In the genomic region with DNA sequence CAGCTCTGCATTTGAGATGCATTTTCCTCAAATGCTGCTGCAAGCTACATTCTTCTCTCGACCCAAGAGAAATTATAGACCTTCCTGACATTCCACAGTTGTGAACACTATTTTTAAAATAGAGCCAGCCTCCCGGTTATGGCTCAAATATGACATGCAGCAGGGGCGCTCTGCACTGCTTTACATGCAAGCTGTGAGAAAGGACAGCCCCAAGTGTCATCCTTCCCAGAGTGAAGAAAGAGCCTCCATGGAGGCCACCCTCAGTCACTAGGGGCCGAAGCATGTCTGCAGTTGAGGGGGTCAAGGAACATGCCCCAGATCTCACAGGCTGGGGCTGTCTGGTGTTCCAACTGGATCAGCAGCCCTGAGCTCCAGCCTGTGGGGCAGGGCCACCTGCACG, we compare ENCODE assay signal across 26 cellular contexts.
A peak's percentile ranks its signal among the peaks of the same experiment; 100 is the strongest.
DNase-seq lines count a peak whose midpoint lies in the region; ATAC-seq, FAIRE-seq and TF ChIP-seq lines count a peak whose summit lies in the region.
"Had no signal": no experiment of that assay in that cellular context is flagged by ENCODE, and none has a peak within 500 bp of the region (broad histone marks: within the 10 kb centered on the region; RNA-seq: fewer than 3 reads in every experiment).

No MANE protein-coding gene starts in this region.

- H2BK5ac ChIP-seq in H1 (ENCODE audit: low read depth, low read length), result no peak overlapping the region
- H2BK5ac ChIP-seq in neuronal stem cell (ENCODE audit: low read length), result no peak overlapping the region

- H3K23ac ChIP-seq in H1 (ENCODE audit: insufficient read length), result no peak overlapping the region
- no peak overlapping the region for H3K23ac ChIP-seq in neuronal stem cell (ENCODE audit: low read depth, low read length, poor library complexity)

- no peak overlapping the region for H3K4me2 ChIP-seq in H1 (ENCODE audit: insufficient read depth in 1 of 2, low read depth in 2 of 2, low read length in 2 of 2)
- no peak overlapping the region for H3K4me2 ChIP-seq in neuronal stem cell (ENCODE audit: insufficient read depth, low read length, poor library complexity, severe bottlenecking)

- H3K4me3 ChIP-seq in H1 (ENCODE audit: extremely low read depth in 1 of 4, insufficient read depth in 2 of 4, low read depth in 3 of 4, low read length in 4 of 4) (no peak overlapping the region), neuronal stem cell (ENCODE audit: low read length in 2 of 2) (no peak overlapping the region), aorta (ENCODE audit: low read length in 2 of 2) (no peak overlapping the region)
- H3K4me3 ChIP-seq: adrenal gland, cardiac muscle cell, lung, tibial nerve had no signal

- intact Hi-C loops in aorta (cut with DNase I), result loop anchor here in 1 of 2 donors (5.0 kb wide), 1 partner anchor 65 kb away; no protein-coding TSS in a partner anchor

- POLR2A ChIA-PET in H1 (lab: Charles Lee; ENCODE audit: partially characterized antibody), result interaction anchor here (0.8 kb wide), 1 partner anchor 12 kb away, joined by 3 read pairs; no protein-coding TSS in a partner anchor

- H3K79me2 ChIP-seq in H1 (ENCODE audit: control insufficient read depth in 1 of 2, insufficient read depth in 2 of 2, low read length in 2 of 2), result no peaks in the 10 kb centered on the region

- no peak overlapping the region for H4K91ac ChIP-seq in H1 (replicated peaks; ENCODE audit: insufficient read length, low read length)
- no peak overlapping the region for H4K91ac ChIP-seq in neuronal stem cell (ENCODE audit: low read depth, low read length, poor library complexity)

- no peak overlapping the region for H2BK20ac ChIP-seq in H1 (ENCODE audit: low read length)

- H3K4ac ChIP-seq in H1 (replicated peaks; ENCODE audit: insufficient read length, low read depth, low read length) (no peak overlapping the region), neuronal stem cell (ENCODE audit: low read length) (no peak overlapping the region)

- H3K4me1 ChIP-seq in H1 (replicated peaks in 1 of 4; ENCODE audit: control insufficient read depth in 3 of 4, insufficient read depth in 4 of 4, low read length in 3 of 4) (peaks cover 0 to 16% (median 9%) of the 10 kb centered on the region in 4 experiments; a peak in 6 of 7 replicates), neuronal stem cell (ENCODE audit: control insufficient read depth in 2 of 2, insufficient read depth in 1 of 2, low read depth in 1 of 2, low read length in 2 of 2) (peaks cover 16% of the 10 kb centered on the region in 2 donors), aorta (ENCODE audit: control insufficient read depth in 1 of 2, insufficient read depth in 2 of 2, low read length in 2 of 2) (peaks cover 0 to 11% of the 10 kb centered on the region in 2 donors)

- no peak for TF ChIP-seq POLR2A in H1 (IDR thresholded peaks at IDR 0.05; ENCODE audit: control extremely low read depth in 1 of 2, low read depth in 2 of 2, low read length in 2 of 2)

- no peak overlapping the region for H3K9ac ChIP-seq in H1 (replicated peaks in 1 of 4; ENCODE audit: extremely low read depth in 1 of 4, low read depth in 3 of 4, low read length in 3 of 4)
- H3K9ac ChIP-seq in neuronal stem cell (ENCODE audit: low read depth, low read length, poor library complexity), result no peak overlapping the region

- no peak for TF ChIP-seq CTCF in H1 (IDR thresholded peaks at IDR 0.05; ENCODE audit: control extremely low read depth in 1 of 3, insufficient read depth in 1 of 3, low read depth in 1 of 3, low read length in 3 of 3)

- H3K56ac ChIP-seq in H1 (replicated peaks; ENCODE audit: insufficient read length, low read depth, low read length), result no peak overlapping the region

- H4K8ac ChIP-seq in H1 (ENCODE audit: extremely low read depth, insufficient read depth, low read length) (no peak overlapping the region), neuronal stem cell (ENCODE audit: low read depth, low read length) (no peak overlapping the region)

- H3K23me2 ChIP-seq in H1 (ENCODE audit: low read depth, low read length), result peaks cover 10% of the 10 kb centered on the region; the same call in 1 of the 2 replicates

- no peak for TF ChIP-seq EP300 in H1 (IDR thresholded peaks at IDR 0.05; ENCODE audit: borderline replicate concordance in 1 of 2, low read depth in 2 of 2, low read length in 2 of 2)

- CTCF ChIA-PET in H1 (lab: Charles Lee; ENCODE audit: partially characterized antibody), result interaction anchor here (0.9 to 4.9 kb wide), 13 partner anchors 10 to 243 kb away, joined by 3 to 34 read pairs (median 3); no protein-coding TSS in a partner anchor

- 89% methylated on average over 5 of the region's 5 CpGs; no CpG with 5 or more reads in 1 of the 2 experiments for WGBS in H1 (ENCODE audit: extremely low coverage in 1 of 2, insufficient coverage in 1 of 2, insufficient read length in 1 of 2, insufficient replicate concordance in 2 of 2, low coverage in 1 of 2, low lambda C conversion rate in 2 of 2, missing lambda C conversion rate in 1 of 2), 2 experiments
- WGBS in neuronal stem cell (ENCODE audit: extremely low coverage in 2 of 2, insufficient read length in 2 of 2, insufficient replicate concordance in 1 of 2), 2 donors, result no CpG with 5 or more reads among the region's 5 CpGs
- WGBS in aorta, 2 donors, result 14% methylated on average over 5 of the region's 5 CpGs

- no peak overlapping the region for H2BK12ac ChIP-seq in H1 (ENCODE audit: low read depth, low read length)
- no peak overlapping the region for H2BK12ac ChIP-seq in neuronal stem cell (ENCODE audit: low read length)

- H4K5ac ChIP-seq in H1 (ENCODE audit: insufficient read length, low read depth, low read length), result no peak overlapping the region

- H4K20me1 ChIP-seq in H1 (replicated peaks in 1 of 2; ENCODE audit: control insufficient read depth in 1 of 2, insufficient read depth in 2 of 2, low read length in 2 of 2), result peaks cover 0 to 4% of the 10 kb centered on the region in 2 experiments

- H3K27ac ChIP-seq in H1 (ENCODE audit: low read depth, low read length), result no peak overlapping the region
- no peak overlapping the region for H3K27ac ChIP-seq in neuronal stem cell (replicated peaks; ENCODE audit: low read length)
- H3K27ac ChIP-seq in aorta (ENCODE audit: low read depth in 1 of 2, low read length in 2 of 2), result peak overlapping the region; percentile 72 to 92
- H3K27ac ChIP-seq: cardiac muscle cell had no signal

- peaks cover 4% of the 10 kb centered on the region in 2 experiments for H3K9me3 ChIP-seq in H1 (ENCODE audit: insufficient read depth in 2 of 2, low read depth in 1 of 2, low read length in 1 of 2)
- peaks cover 0 to 24% of the 10 kb centered on the region in 2 donors for H3K9me3 ChIP-seq in neuronal stem cell (replicated peaks in 1 of 2; ENCODE audit: control insufficient read depth in 2 of 2, insufficient read depth in 1 of 2, low read depth in 1 of 2, low read length in 2 of 2)
- H3K9me3 ChIP-seq in aorta (ENCODE audit: control insufficient read depth, low read length), result no peaks in the 10 kb centered on the region
- H3K9me3 ChIP-seq: adrenal gland, neutrophil, tibial nerve had no signal

- H2AK5ac ChIP-seq in H1 (ENCODE audit: low read depth, low read length) (peak overlapping the region; percentile 45; the same call in 1 of the 2 replicates), neuronal stem cell (ENCODE audit: low read depth, low read length) (peak overlapping the region; percentile 20)

- no peak for FAIRE-seq in H1 (lab: Jason Lieb, UNC)
- FAIRE-seq: endothelial cell of umbilical vein had no signal

- H3K18ac ChIP-seq in H1 (ENCODE audit: extremely low read depth, low read length), result no peak overlapping the region
- no peak overlapping the region for H3K18ac ChIP-seq in neuronal stem cell (ENCODE audit: low read length)

- ATAC-seq in aorta (ENCODE audit: low FRiP score) (no peak), GM18520 (IDR thresholded peaks at IDR 0.05; ENCODE audit: unreplicated experiment) (no peak), GM21723 (IDR thresholded peaks at IDR 0.05; ENCODE audit: unreplicated experiment) (no peak)
- ATAC-seq: activated CD4-positive, alpha-beta T cell treated with anti-CD3 and anti-CD28 coated beads for 36 hours; SK-N-SH treated with all-trans-retinoic acid at 6 μM for 48 hours had no signal

- H2BK15ac ChIP-seq in H1 (ENCODE audit: low read length) (no peak overlapping the region), neuronal stem cell (ENCODE audit: low read length) (no peak overlapping the region)

- H3K36me3 ChIP-seq in H1 (ENCODE audit: control insufficient read depth in 2 of 4, insufficient read depth in 4 of 4, low read length in 3 of 4) (no peaks in the 10 kb centered on the region), neuronal stem cell (replicated peaks in 1 of 2; ENCODE audit: control insufficient read depth in 2 of 2, insufficient read depth in 2 of 2, low read length in 2 of 2) (peaks cover 0 to 3% of the 10 kb centered on the region in 2 donors), aorta (ENCODE audit: control insufficient read depth in 1 of 2, insufficient read depth in 2 of 2, low read length in 1 of 2) (no peaks in the 10 kb centered on the region)
- H3K36me3 ChIP-seq: adrenal gland, cardiac muscle cell, neutrophil, tibial nerve had no signal

- no peak for TF ChIP-seq RAD21 in H1 (IDR thresholded peaks at IDR 0.05 in 1 of 2, conservative IDR thresholded peaks at IDR 0.05 in 1 of 2; ENCODE audit: low read depth in 2 of 2, low read length in 2 of 2)

- H3K27me3 ChIP-seq in H1 (replicated peaks in 1 of 4; ENCODE audit: control insufficient read depth in 3 of 4, extremely low read depth in 1 of 4, insufficient read depth in 3 of 4, low read length in 3 of 4), result peaks cover 0 to 3% (median 0%) of the 10 kb centered on the region in 4 experiments; a peak in 1 of 7 replicates
- peaks cover 0 to 14% (median 5%) of the 10 kb centered on the region in 3 experiments for H3K27me3 ChIP-seq in neuronal stem cell (ENCODE audit: control insufficient read depth in 3 of 3, insufficient read depth in 3 of 3, low read depth in 1 of 3, low read length in 3 of 3)
- no peaks in the 10 kb centered on the region for H3K27me3 ChIP-seq in aorta (ENCODE audit: control insufficient read depth in 1 of 2, insufficient read depth in 2 of 2, low read length in 1 of 2)
- H3K27me3 ChIP-seq: adrenal gland, tibial nerve had no signal

- H2BK120ac ChIP-seq in H1 (replicated peaks; ENCODE audit: low read depth, low read length), result no peak overlapping the region
- H2BK120ac ChIP-seq in neuronal stem cell (ENCODE audit: low read depth, low read length), result no peak overlapping the region

- no peak overlapping the region for H3K14ac ChIP-seq in H1 (ENCODE audit: insufficient read length)
- H3K14ac ChIP-seq in neuronal stem cell (ENCODE audit: low read length), result peak overlapping the region; percentile 75

- H3K79me1 ChIP-seq in H1 (ENCODE audit: low read depth, low read length) (no peaks in the 10 kb centered on the region), neuronal stem cell (ENCODE audit: low read depth, low read length) (no peaks in the 10 kb centered on the region)

- DNase-seq in M059J (ENCODE audit: low read depth) (peak; percentile 28), H1 (ENCODE audit: low read depth in 1 of 2, low spot score in 2 of 2) (no peak), neuronal stem cell (ENCODE audit: low spot score) (no peak), aorta (no peak), HCEC 1CT (no peak)
- DNase-seq: activated CD4-positive, alpha-beta T cell treated with anti-CD3 and anti-CD28 coated beads for 36 hours; activated CD8-positive, alpha-beta memory T cell treated with anti-CD3 and anti-CD28 coated beads for 24 hours; activated naive CD4-positive, alpha-beta T cell; activated T-cell treated with anti-CD3 and anti-CD28 coated beads, Interleukin-2, amount 50 U/mL, for 24 hours; head of caudate nucleus; kidney glomerular epithelial cell; NCI-H1092; NCI-H1930; NCI-H446; stimulated activated CD4-positive, alpha-beta T cell treated with anti-CD3 and anti-CD28 coated beads, Interleukin-4, amount 100 ng/mL, for 4 hours; stimulated activated naive CD4-positive, alpha-beta T cell treated with Interleukin-2 at 50 U/mL for 16 hours; T-helper 2 cell had no signal

- H2AFZ ChIP-seq in H1 (ENCODE audit: low read length) (no peak overlapping the region), neuronal stem cell (ENCODE audit: low read length) (no peak overlapping the region)

Comparison
In these comparisons a context has a peak if more than half of its experiments do, and no peak if none do; other contexts are left out.
1. H3K27ac ChIP-seq: peak in aorta (2 of 2); none in H1 (single experiment) and neuronal stem cell (single experiment).